7 cellular contexts compared by ENCODE assay signal in the genomic region with DNA sequence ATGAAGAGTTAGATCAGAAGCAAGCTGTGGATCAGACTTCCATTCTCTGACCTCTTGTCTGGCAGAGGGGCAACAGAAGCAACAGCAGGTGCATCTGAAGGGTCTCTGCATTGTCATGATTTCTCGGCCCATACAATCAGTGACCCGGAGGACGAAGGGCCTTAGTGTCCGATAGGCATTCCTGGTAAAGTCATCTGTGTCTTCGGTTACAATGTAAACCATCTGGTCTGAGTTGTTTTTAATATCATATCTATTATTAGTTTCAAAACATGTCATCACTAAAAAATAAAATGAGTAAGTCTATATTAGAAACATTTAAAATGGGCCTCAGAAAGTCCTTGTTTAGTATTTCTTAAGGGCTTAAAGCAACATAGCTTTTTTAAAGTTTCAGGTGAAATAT. TPM values are rescaled to one million over a fixed set of nuclear protein-coding genes. Genes with fewer than 3 reads are reported as not detected.
"Had no signal": no experiment of that assay in that cellular context is flagged by ENCODE, and none has a peak within 500 bp of the region (broad histone marks: within the 10 kb centered on the region; RNA-seq: fewer than 3 reads in every experiment).

No MANE protein-coding gene starts in this region.

- H3K4me3 ChIP-seq: K562 had no signal

- DNase-seq: IMR-90, KBM-7, KG1 had no signal

- H3K27ac ChIP-seq: HL-60 had no signal

- ATAC-seq: HepG2, K562 had no signal

RNA-seq across cellular contexts. Expression of gene PLOD2, which starts 38.8 kb away (rescaled TPM):
- polyA plus RNA-seq: IgD-negative memory B cell had no signal

RNA-seq across cellular contexts. Expression of gene PLSCR4, which starts 51.1 kb away (rescaled TPM):
- polyA plus RNA-seq: IgD-negative memory B cell had no signal
